10 cellular contexts compared by ENCODE assay signal in genomic region chr3:179961081-179962078, GRCh38.
DNase-seq lines count a peak whose midpoint lies in the region; ATAC-seq and TF ChIP-seq lines count a peak whose summit lies in the region.
"Had no signal": no experiment of that assay in that cellular context is flagged by ENCODE, and none has a peak within 500 bp of the region (broad histone marks: within the 10 kb centered on the region; RNA-seq: fewer than 3 reads in every experiment).

No MANE protein-coding gene starts in this region.

- intact Hi-C loops in left ventricle myocardium superior (cut with micrococcal nuclease) = no loop called here

- no peak for TF ChIP-seq CTCF in GM06990 (IDR thresholded peaks at IDR 0.05; ENCODE audit: insufficient read depth, low read length, poor library complexity, severe bottlenecking)

- DNase-seq in GM06990 (ENCODE audit: extremely low read depth, insufficient read length) = peak; percentile 28
- peak; percentile 95 for DNase-seq in NCI-H526 treated with DMSO at 0.1 percent for 48 hours (lab: John Stamatoyannopoulos, UW)
- no peak for DNase-seq in stimulated activated CD4-positive, alpha-beta T cell treated with anti-CD3 and anti-CD28 coated beads, Interleukin-15, amount 100 ng/mL, for 24 hours
- DNase-seq in erythroblast (lab: John Stamatoyannopoulos, UW) = no peak
- no peak for DNase-seq in left ventricle myocardium superior
- DNase-seq in midbrain (lab: John Stamatoyannopoulos, UW) = no peak
- DNase-seq: activated naive CD4-positive, alpha-beta T cell treated with Interleukin-2 at 50 U/mL for 16 hours had no signal

- ATAC-seq in GM19463 (IDR thresholded peaks at IDR 0.05; ENCODE audit: unreplicated experiment) (peak; percentile 67), HG03103 (IDR thresholded peaks at IDR 0.05; ENCODE audit: low read depth, unreplicated experiment) (peak; percentile 78), left ventricle myocardium superior (no peak)
- ATAC-seq: esophagus mucosa had no signal

- TF ChIP-seq POLR2A in erythroblast (IDR thresholded peaks at IDR 0.05; ENCODE audit: low read length) = no peak

- no peak overlapping the region; the same call in 1 of the 2 replicates for H3K4me3 ChIP-seq in GM06990 (replicated peaks; ENCODE audit: low read depth, low read length)

- no peaks in the 10 kb centered on the region for H3K27me3 ChIP-seq in GM06990 (replicated peaks; ENCODE audit: control insufficient read depth, insufficient read depth, low read length)

- no peaks in the 10 kb centered on the region for H3K36me3 ChIP-seq in GM06990 (ENCODE audit: control insufficient read depth, insufficient read depth, low read length)

Comparison
In these comparisons a context has a peak if more than half of its experiments do, and no peak if none do; other contexts are left out.
1. DNase-seq: peak in GM06990 (single experiment) and NCI-H526 treated with DMSO at 0.1 percent for 48 hours (single experiment); none in stimulated activated CD4-positive, alpha-beta T cell treated with anti-CD3 and anti-CD28 coated beads, Interleukin-15, amount 100 ng/mL, for 24 hours (single experiment), erythroblast (0 of 2), left ventricle myocardium superior (single experiment) and midbrain (single experiment).